Comparison of ENCODE assay signal across 40 cellular contexts in the genomic region with DNA sequence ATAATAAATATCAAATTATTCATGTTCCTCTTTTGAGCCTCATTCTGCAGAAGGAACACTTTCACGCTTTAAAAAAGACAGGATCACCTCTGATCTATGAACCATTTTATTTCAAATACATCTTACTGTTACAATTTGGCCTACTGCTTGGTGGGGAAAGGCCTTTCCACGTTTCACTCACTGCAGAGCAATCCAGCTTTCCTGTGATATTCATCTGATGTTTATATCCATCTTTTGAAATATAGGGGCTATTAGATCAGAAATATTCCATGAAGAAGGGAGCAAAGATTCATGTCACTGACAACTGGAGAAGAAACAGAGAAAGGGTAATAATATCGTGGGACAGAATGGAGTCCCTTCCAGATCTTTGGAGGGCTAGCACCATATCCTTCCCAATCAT.
"Had no signal": no experiment of that assay in that cellular context is flagged by ENCODE, and none has a peak within 500 bp of the region (broad histone marks: within the 10 kb centered on the region; RNA-seq: fewer than 3 reads in every experiment).

No MANE protein-coding gene starts in this region.

- H3K36me3 ChIP-seq: adrenal gland, ascending aorta, brain microvascular endothelial cell, breast epithelium, cardiac muscle cell had no signal

- H3K4me3 ChIP-seq: adrenal gland, ascending aorta, body of pancreas, breast epithelium, cardiac muscle cell had no signal

- H3K9me3 Mint-ChIP-seq: activated naive CD4-positive, alpha-beta T cell treated with anti-CD3 and anti-CD28 coated beads for 36 hours; activated naive CD4-positive, alpha-beta T cell treated with anti-CD3 and anti-CD28 coated beads, Interleukin-2, amount 10 ng/mL, durations not matched to agents 7 days and 5 days; activated naive CD4-positive, alpha-beta T cell treated with anti-CD3 and anti-CD28 coated beads, Interleukin-2, amount 50 U/mL, for 24 hours; activated naive CD4-positive, alpha-beta T cell treated with anti-CD3 and anti-CD28 coated beads, Interleukin-2, amount 50 U/mL, for 72 hours; activated naive CD8-positive, alpha-beta T cell treated with anti-CD3 and anti-CD28 coated beads for 36 hours; activated naive CD8-positive, alpha-beta T cell treated with anti-CD3 and anti-CD28 coated beads, Interleukin-2, amount 10 ng/mL, durations not matched to agents 7 days and 5 days; activated naive CD8-positive, alpha-beta T cell treated with anti-CD3 and anti-CD28 coated beads, Interleukin-2, amount 50 U/mL, for 24 hours; activated T-cell treated with anti-CD3 and anti-CD28 coated beads, Interleukin-2, amount 50 U/mL, for 24 hours; activated T-cell treated with anti-CD3 and anti-CD28 coated beads, Interleukin-2, amount 50 U/mL, for 4 hours; activated T-cell treated with anti-CD3 and anti-CD28 coated beads, Interleukin-2, amount 50 U/mL, for 72 hours; activated T-helper 1 cell treated with anti-CD3 and anti-CD28 coated beads, Interleukin-12 subunit alpha, Interleukin-12 subunit beta, Interleukin-2, Interleukin-4 antibody, amounts not matched to agents 30 ng/mL and 10 ng/mL and 1 ng/mL, durations not matched to agents 14 hours and 24 hours and 36 hours; activated T-helper 17 cell treated with anti-CD3 and anti-CD28 coated beads, Interleukin-2, amount 50 U/mL, for 72 hours; activated T-helper 2 cell treated with anti-CD3 and anti-CD28 coated beads, Interferon-gamma antibody, Interleukin-2, Interleukin-4, amounts not matched to agents 10 μg/mL and 5 μg/mL and 100 μg/mL, durations not matched to agents 14 hours and 24 hours and 36 hours; central memory CD8-positive, alpha-beta T cell had no signal

- H3K36me3 Mint-ChIP-seq: activated naive CD4-positive, alpha-beta T cell treated with anti-CD3 and anti-CD28 coated beads, Interleukin-2, amount 10 ng/mL, durations not matched to agents 7 days and 5 days; activated naive CD4-positive, alpha-beta T cell treated with anti-CD3 and anti-CD28 coated beads, Interleukin-2, amount 50 U/mL, for 24 hours; activated naive CD4-positive, alpha-beta T cell treated with anti-CD3 and anti-CD28 coated beads, Interleukin-2, amount 50 U/mL, for 72 hours; activated naive CD8-positive, alpha-beta T cell; activated naive CD8-positive, alpha-beta T cell treated with anti-CD3 and anti-CD28 coated beads for 36 hours; activated naive CD8-positive, alpha-beta T cell treated with anti-CD3 and anti-CD28 coated beads, Interleukin-2, amount 10 ng/mL, durations not matched to agents 7 days and 5 days; brain had no signal

- H3K4me3 Mint-ChIP-seq: activated naive CD4-positive, alpha-beta T cell treated with anti-CD3 and anti-CD28 coated beads for 36 hours; activated naive CD4-positive, alpha-beta T cell treated with anti-CD3 and anti-CD28 coated beads, Interleukin-2, amount 10 ng/mL, durations not matched to agents 7 days and 5 days; activated naive CD4-positive, alpha-beta T cell treated with anti-CD3 and anti-CD28 coated beads, Interleukin-2, amount 50 U/mL, for 24 hours; activated naive CD8-positive, alpha-beta T cell; activated naive CD8-positive, alpha-beta T cell treated with anti-CD3 and anti-CD28 coated beads for 36 hours; activated naive CD8-positive, alpha-beta T cell treated with anti-CD3 and anti-CD28 coated beads, Interleukin-2, amount 10 ng/mL, durations not matched to agents 7 days and 5 days; activated naive CD8-positive, alpha-beta T cell treated with anti-CD3 and anti-CD28 coated beads, Interleukin-2, amount 50 U/mL, for 24 hours; activated T-cell treated with anti-CD3 and anti-CD28 coated beads, Interleukin-2, amount 50 U/mL, for 24 hours; activated T-cell treated with anti-CD3 and anti-CD28 coated beads, Interleukin-2, amount 50 U/mL, for 4 hours; activated T-cell treated with anti-CD3 and anti-CD28 coated beads, Interleukin-2, amount 50 U/mL, for 72 hours; activated T-helper 1 cell treated with anti-CD3 and anti-CD28 coated beads, Interleukin-12 subunit alpha, Interleukin-12 subunit beta, Interleukin-2, Interleukin-4 antibody, amounts not matched to agents 30 ng/mL and 10 ng/mL and 1 ng/mL, durations not matched to agents 14 hours and 24 hours and 36 hours; activated T-helper 17 cell treated with anti-CD3 and anti-CD28 coated beads, Interleukin-2, amount 50 U/mL, for 72 hours; brain; central memory CD8-positive, alpha-beta T cell had no signal

- DNase-seq: activated effector memory CD4-positive, alpha-beta T cell treated with anti-CD3 and anti-CD28 coated beads, Interleukin-2, amount 50 U/mL, for 16 hours; activated effector memory CD4-positive, alpha-beta T cell treated with Interleukin-2 at 50 U/mL for 16 hours; activated gamma-delta T cell; activated gamma-delta T cell treated with Interleukin-2 at 50 U/mL for 16 hours; activated naive CD4-positive, alpha-beta T cell; activated naive CD4-positive, alpha-beta T cell treated with anti-CD3 and anti-CD28 coated beads for 36 hours; activated naive CD4-positive, alpha-beta T cell treated with anti-CD3 and anti-CD28 coated beads, Interleukin-2, amount 10 ng/mL, durations not matched to agents 7 days and 5 days; activated naive CD4-positive, alpha-beta T cell treated with anti-CD3 and anti-CD28 coated beads, Interleukin-2, amount 50 U/mL, for 16 hours; activated naive CD4-positive, alpha-beta T cell treated with Interleukin-2 at 50 U/mL for 16 hours; activated naive CD8-positive, alpha-beta T cell treated with anti-CD3 and anti-CD28 coated beads for 36 hours; activated naive CD8-positive, alpha-beta T cell treated with anti-CD3 and anti-CD28 coated beads, Interleukin-2, amount 10 ng/mL, durations not matched to agents 7 days and 5 days; activated naive CD8-positive, alpha-beta T cell treated with anti-CD3 and anti-CD28 coated beads, Interleukin-2, amount 50 U/mL, for 24 hours; activated T-cell treated with anti-CD3 and anti-CD28 coated beads, Interleukin-2, amount 50 U/mL, for 1 hour; activated T-cell treated with anti-CD3 and anti-CD28 coated beads, Interleukin-2, amount 50 U/mL, for 24 hours; activated T-cell treated with anti-CD3 and anti-CD28 coated beads, Interleukin-2, amount 50 U/mL, for 4 hours; activated T-cell treated with anti-CD3 and anti-CD28 coated beads, Interleukin-2, amount 50 U/mL, for 48 hours; activated T-cell treated with anti-CD3 and anti-CD28 coated beads, Interleukin-2, amount 50 U/mL, for 72 hours; adrenal gland; amniotic stem cell; amygdala; anterior cingulate cortex; aorta; body of pancreas; brain microvascular endothelial cell; caudate nucleus; central memory CD4-positive, alpha-beta T cell; cerebellar nuclear complex had no signal

- H3K27me3 ChIP-seq: adrenal gland, ascending aorta, body of pancreas, brain microvascular endothelial cell, breast epithelium, cardiac muscle cell had no signal

- H3K4me1 ChIP-seq: breast epithelium had no signal

- FAIRE-seq: astrocyte, bronchial epithelial cell had no signal

- H3K9me3 ChIP-seq: adrenal gland, ascending aorta, body of pancreas, breast epithelium had no signal

- H3K27ac ChIP-seq: adrenal gland, ascending aorta, body of pancreas, brain microvascular endothelial cell, breast epithelium, cardiac muscle cell had no signal

- ATAC-seq: activated naive CD4-positive, alpha-beta T cell treated with anti-CD3 and anti-CD28 coated beads, Interleukin-2, amount 50 U/mL, for 72 hours; activated naive CD8-positive, alpha-beta T cell treated with anti-CD3 and anti-CD28 coated beads, Interleukin-2, amount 50 U/mL, for 24 hours; activated T-cell treated with anti-CD3 and anti-CD28 coated beads, Interleukin-2, amount 50 U/mL, for 4 hours; activated T-cell treated with anti-CD3 and anti-CD28 coated beads, Interleukin-2, amount 50 U/mL, for 72 hours; activated T-helper 17 cell treated with anti-CD3 and anti-CD28 coated beads, Interleukin-2, amount 50 U/mL, for 72 hours; body of pancreas had no signal

- H3K27ac Mint-ChIP-seq: activated naive CD4-positive, alpha-beta T cell treated with anti-CD3 and anti-CD28 coated beads for 36 hours; activated naive CD4-positive, alpha-beta T cell treated with anti-CD3 and anti-CD28 coated beads, Interleukin-2, amount 10 ng/mL, durations not matched to agents 7 days and 5 days; activated naive CD4-positive, alpha-beta T cell treated with anti-CD3 and anti-CD28 coated beads, Interleukin-2, amount 50 U/mL, for 24 hours; activated naive CD4-positive, alpha-beta T cell treated with anti-CD3 and anti-CD28 coated beads, Interleukin-2, amount 50 U/mL, for 72 hours; activated naive CD8-positive, alpha-beta T cell; activated naive CD8-positive, alpha-beta T cell treated with anti-CD3 and anti-CD28 coated beads for 36 hours; activated naive CD8-positive, alpha-beta T cell treated with anti-CD3 and anti-CD28 coated beads, Interleukin-2, amount 10 ng/mL, durations not matched to agents 7 days and 5 days; activated naive CD8-positive, alpha-beta T cell treated with anti-CD3 and anti-CD28 coated beads, Interleukin-2, amount 50 U/mL, for 24 hours; activated T-cell treated with anti-CD3 and anti-CD28 coated beads, Interleukin-2, amount 50 U/mL, for 24 hours; activated T-cell treated with anti-CD3 and anti-CD28 coated beads, Interleukin-2, amount 50 U/mL, for 72 hours; activated T-helper 1 cell treated with anti-CD3 and anti-CD28 coated beads, Interleukin-12 subunit alpha, Interleukin-12 subunit beta, Interleukin-2, Interleukin-4 antibody, amounts not matched to agents 30 ng/mL and 10 ng/mL and 1 ng/mL, durations not matched to agents 14 hours and 24 hours and 36 hours; activated T-helper 17 cell treated with anti-CD3 and anti-CD28 coated beads, Interleukin-2, amount 50 U/mL, for 72 hours; activated T-helper 2 cell treated with anti-CD3 and anti-CD28 coated beads, Interferon-gamma antibody, Interleukin-2, Interleukin-4, amounts not matched to agents 10 μg/mL and 5 μg/mL and 100 μg/mL, durations not matched to agents 14 hours and 24 hours and 36 hours; brain had no signal

- H3K27me3 Mint-ChIP-seq: activated T-cell treated with anti-CD3 and anti-CD28 coated beads, Interleukin-2, amount 50 U/mL, for 24 hours had no signal

- H3K4me1 Mint-ChIP-seq: activated T-helper 17 cell treated with anti-CD3 and anti-CD28 coated beads, Interleukin-2, amount 50 U/mL, for 72 hours; central memory CD8-positive, alpha-beta T cell had no signal
